Comparison of ENCODE assay signal across 27 cellular contexts in the genomic region with DNA sequence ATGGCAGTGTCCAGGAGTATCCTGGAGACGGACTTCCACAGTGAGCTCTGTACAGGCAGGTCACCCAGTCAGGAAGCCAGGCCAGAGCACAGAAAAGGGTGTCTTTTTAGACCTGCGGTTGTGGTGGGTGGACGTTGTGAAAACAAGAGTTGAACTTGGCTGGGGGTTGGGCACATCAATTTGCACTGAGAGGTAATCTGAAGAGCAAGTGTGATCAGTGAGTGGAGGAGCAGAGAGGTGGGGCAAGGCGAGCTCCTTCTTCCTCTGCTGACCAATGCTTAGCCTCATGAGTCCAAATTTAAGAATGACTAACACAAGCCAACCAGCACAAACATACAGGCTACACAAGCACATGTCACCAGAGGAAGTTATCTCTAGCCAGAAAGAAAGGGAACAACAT.
"Had no signal": no experiment of that assay in that cellular context is flagged by ENCODE, and none has a peak within 500 bp of the region (broad histone marks: within the 10 kb centered on the region; RNA-seq: fewer than 3 reads in every experiment).

No MANE protein-coding gene starts in this region.

- ATAC-seq: activated CD8-positive, alpha-beta memory T cell treated with anti-CD3 and anti-CD28 coated beads, Interleukin-2, amount 10 ng/mL, durations not matched to agents 7 days and 5 days; activated CD8-positive, alpha-beta T cell treated with anti-CD3 and anti-CD28 coated beads for 36 hours; activated T-cell treated with anti-CD3 and anti-CD28 coated beads, Interleukin-2, amount 50 U/mL, for 72 hours; effector memory CD8-positive, alpha-beta T cell; heart left ventricle; lower lobe of right lung; mucosa of descending colon; right lobe of liver had no signal

- DNase-seq: activated CD4-positive, alpha-beta T cell treated with anti-CD3 and anti-CD28 coated beads for 4 hours; activated CD8-positive, alpha-beta memory T cell treated with anti-CD3 and anti-CD28 coated beads, Interleukin-2, amount 10 ng/mL, durations not matched to agents 7 days and 5 days; activated CD8-positive, alpha-beta T cell treated with anti-CD3 and anti-CD28 coated beads for 36 hours; activated effector memory CD4-positive, alpha-beta T cell treated with Interleukin-2 at 50 U/mL for 16 hours; activated naive CD4-positive, alpha-beta T cell treated with Interleukin-2 at 50 U/mL for 16 hours; activated T-cell treated with anti-CD3 and anti-CD28 coated beads for 4 hours; activated T-cell treated with anti-CD3 and anti-CD28 coated beads, Interleukin-2, amount 50 U/mL, for 72 hours; cortex of kidney; effector memory CD8-positive, alpha-beta T cell; erythroblast; heart left ventricle; hypothalamus; immature natural killer cell; lower lobe of right lung; mesendoderm; mucosa of descending colon; stimulated activated CD4-positive, alpha-beta T cell treated with anti-CD3 and anti-CD28 coated beads, Interleukin-2, amount 100 ng/mL, for 48 hours; stimulated activated naive CD4-positive, alpha-beta T cell treated with Interleukin-2 at 50 U/mL for 16 hours; transverse colon had no signal

- H3K27ac Mint-ChIP-seq: activated CD8-positive, alpha-beta memory T cell treated with anti-CD3 and anti-CD28 coated beads, Interleukin-2, amount 10 ng/mL, durations not matched to agents 7 days and 5 days; activated CD8-positive, alpha-beta T cell treated with anti-CD3 and anti-CD28 coated beads for 36 hours; activated naive CD8-positive, alpha-beta T cell; activated T-cell treated with anti-CD3 and anti-CD28 coated beads, Interleukin-2, amount 50 U/mL, for 72 hours; brain; effector memory CD8-positive, alpha-beta T cell; immature natural killer cell had no signal

- H3K36me3 ChIP-seq: adrenal gland, ascending aorta, cardiac muscle cell, heart left ventricle, lower lobe of right lung, right lobe of liver, transverse colon had no signal

- H3K27ac ChIP-seq: adrenal gland, ascending aorta, cardiac muscle cell, heart left ventricle, lower lobe of right lung, right lobe of liver, transverse colon, VCaP had no signal

- H3K4me1 ChIP-seq: adrenal gland, ascending aorta, heart left ventricle, lower lobe of right lung, right lobe of liver, transverse colon had no signal

- H3K4me1 Mint-ChIP-seq: activated CD8-positive, alpha-beta memory T cell treated with anti-CD3 and anti-CD28 coated beads, Interleukin-2, amount 10 ng/mL, durations not matched to agents 7 days and 5 days; immature natural killer cell had no signal

- H3K9me3 Mint-ChIP-seq: immature natural killer cell had no signal

- H3K36me3 Mint-ChIP-seq: activated CD8-positive, alpha-beta memory T cell treated with anti-CD3 and anti-CD28 coated beads, Interleukin-2, amount 10 ng/mL, durations not matched to agents 7 days and 5 days; activated naive CD8-positive, alpha-beta T cell; brain; immature natural killer cell had no signal

- H3K27me3 Mint-ChIP-seq: activated CD8-positive, alpha-beta memory T cell treated with anti-CD3 and anti-CD28 coated beads, Interleukin-2, amount 10 ng/mL, durations not matched to agents 7 days and 5 days had no signal

- H3K9me3 ChIP-seq: adrenal gland, lower lobe of right lung, right lobe of liver, transverse colon had no signal

- H3K4me3 ChIP-seq: adrenal gland, ascending aorta, cardiac muscle cell, heart left ventricle, lower lobe of right lung, mucosa of descending colon, right lobe of liver, transverse colon had no signal

- H3K4me3 Mint-ChIP-seq: activated CD8-positive, alpha-beta memory T cell treated with anti-CD3 and anti-CD28 coated beads, Interleukin-2, amount 10 ng/mL, durations not matched to agents 7 days and 5 days; activated CD8-positive, alpha-beta T cell treated with anti-CD3 and anti-CD28 coated beads for 36 hours; activated naive CD8-positive, alpha-beta T cell; activated T-cell treated with anti-CD3 and anti-CD28 coated beads, Interleukin-2, amount 50 U/mL, for 72 hours; brain; effector memory CD8-positive, alpha-beta T cell; immature natural killer cell; nephron had no signal

- H3K27me3 ChIP-seq: adrenal gland, ascending aorta, right lobe of liver, transverse colon had no signal
